ENCODE assay signal across 8 cellular contexts in the genomic region with DNA sequence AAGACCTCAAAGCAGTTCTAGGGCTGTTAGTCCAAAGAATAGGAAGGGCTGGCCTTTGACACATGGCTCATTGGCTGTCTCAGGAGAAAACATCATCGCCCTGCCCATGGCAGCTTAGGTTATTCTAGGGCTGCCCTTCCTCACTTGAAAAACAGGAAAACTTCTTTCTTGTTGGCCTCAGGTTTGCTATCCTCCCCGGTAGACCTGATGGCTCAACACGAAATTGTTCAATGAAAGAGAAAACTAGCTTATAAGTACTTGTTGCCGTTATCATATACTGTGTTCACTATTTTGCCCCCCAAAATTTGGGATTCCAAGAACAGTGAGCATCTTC. TPM values are rescaled to one million over a fixed set of nuclear protein-coding genes. Genes with fewer than 3 reads are reported as not detected.
DNase-seq lines count a peak whose midpoint lies in the region; TF ChIP-seq lines count a peak whose summit lies in the region.

No MANE protein-coding gene starts in this region.

- peak overlapping the region; percentile 98 for H3K27ac ChIP-seq in ascending aorta
- H3K27ac ChIP-seq in layer of hippocampus (ENCODE audit: low read depth, low read length): peak overlapping the region; percentile 96
- peak overlapping the region; percentile 95 for H3K27ac ChIP-seq in temporal lobe (ENCODE audit: low read depth, low read length)

- DNase-seq in NCI-H82 treated with DMSO at 0.1 percent for 48 hours (lab: John Stamatoyannopoulos, UW; ENCODE audit: unreplicated experiment): peak; percentile 64
- no peak for DNase-seq in NCI-H82 (lab: John Stamatoyannopoulos, UW)
- DNase-seq in ascending aorta (ENCODE audit: low spot score in 2 of 2): no peak
- DNase-seq in NCI-H1048 (lab: John Stamatoyannopoulos, UW): no peak
- no peak for DNase-seq in NK-92 treated with Interleukin-12 subunit alpha and Interleukin-12 subunit beta, amount 100 ng/mL, for 24 hours (lab: John Stamatoyannopoulos, UW)
- DNase-seq in DMS 273 (lab: John Stamatoyannopoulos, UW; ENCODE audit: unreplicated experiment): no peak

- intact Hi-C loops in ascending aorta (cut with DNase I): loop anchor here (5.0 kb wide), 2 partner anchors 368 to 602 kb away; no protein-coding TSS in a partner anchor

- peaks cover under 1 to 3% of the 10 kb centered on the region in 2 donors for H3K36me3 ChIP-seq in ascending aorta

- H3K27me3 ChIP-seq in ascending aorta: no peaks in the 10 kb centered on the region
- no peaks in the 10 kb centered on the region for H3K27me3 ChIP-seq in layer of hippocampus (ENCODE audit: control insufficient read depth, insufficient read depth, low read length)

- peaks cover 0 to 13% of the 10 kb centered on the region in 2 donors for H3K4me1 ChIP-seq in ascending aorta

- no peak for TF ChIP-seq CTCF in ascending aorta (IDR thresholded peaks at IDR 0.05)

- no peaks in the 10 kb centered on the region for H3K9me3 ChIP-seq in ascending aorta

- peak overlapping the region; percentile 83 to 92 for H3K4me3 ChIP-seq in ascending aorta

RNA-seq across cellular contexts. Expression of a gene that starts 0.6 kb away (rescaled TPM):
- total RNA-seq in ascending aorta (109 TPM), temporal lobe (88.5 TPM)

RNA-seq across cellular contexts. Expression of a gene that starts 53.4 kb away (rescaled TPM):
- total RNA-seq in ascending aorta: 12.2 TPM
- total RNA-seq in temporal lobe: 34.4 TPM
